In genomic region chr3:171439996-171440395, GRCh38 we compare ENCODE assay signal across 23 cellular contexts. TPM values are rescaled to one million over a fixed set of nuclear protein-coding genes. Genes with fewer than 3 reads are reported as not detected.
DNase-seq lines count a peak whose midpoint lies in the region; ATAC-seq and TF ChIP-seq lines count a peak whose summit lies in the region.
"Had no signal": no experiment of that assay in that cellular context is flagged by ENCODE, and none has a peak within 500 bp of the region (broad histone marks: within the 10 kb centered on the region; RNA-seq: fewer than 3 reads in every experiment).

No MANE protein-coding gene starts in this region.

- no peak overlapping the region for H3K18ac ChIP-seq in mesendoderm (ENCODE audit: low read length)

- H3K36me3 ChIP-seq in HEK293 (ENCODE audit: control insufficient read depth in 2 of 2, insufficient read depth in 1 of 2, low read length in 2 of 2): no peaks in the 10 kb centered on the region
- no peaks in the 10 kb centered on the region for H3K36me3 ChIP-seq in mesendoderm (ENCODE audit: control insufficient read depth, insufficient read depth, low read length)
- H3K36me3 ChIP-seq: MG63, SJSA1 had no signal

- H2BK5ac ChIP-seq in mesendoderm (ENCODE audit: low read length): no peak overlapping the region

- no peak overlapping the region for H4K8ac ChIP-seq in mesendoderm (ENCODE audit: low read depth, low read length)

- H3K27ac ChIP-seq in HEK293 (ENCODE audit: extremely low read depth, low read depth, low read length) (no peak overlapping the region), mesendoderm (ENCODE audit: low read depth, low read length) (no peak overlapping the region)
- H3K27ac ChIP-seq: C4-2B, SJSA1 had no signal

- H3K4me2 ChIP-seq in mesendoderm (ENCODE audit: low read length): no peak overlapping the region

- H2AK5ac ChIP-seq in mesendoderm (ENCODE audit: low read length): peak overlapping the region; percentile 8

- no peaks in the 10 kb centered on the region for H3K27me3 ChIP-seq in mesendoderm (ENCODE audit: insufficient read depth, low read length, poor library complexity)
- H3K27me3 ChIP-seq: MG63, SJSA1 had no signal

- CTCF ChIA-PET in HEK293 (lab: Yijun Ruan, JAX): interaction anchor here (0.6 kb wide), 1 partner anchor 298 kb away, joined by 4 read pairs; no protein-coding TSS in a partner anchor

- no peak overlapping the region for H4K5ac ChIP-seq in mesendoderm (ENCODE audit: low read length)

- H3K4me3 Mint-ChIP-seq in mesothelial cell of epicardium: no peak overlapping the region
- no peak overlapping the region for H3K4me3 Mint-ChIP-seq in stimulated activated memory B cell treated with anti-CD40 and anti-IgM and Interleukin-4, amounts not matched to agents 10 μg/mL and 1 μg/mL and 100 μg/mL, for 72 hours
- H3K4me3 Mint-ChIP-seq: B cell; CD8-positive, alpha-beta memory T cell had no signal

- H3K79me2 ChIP-seq in mesendoderm (ENCODE audit: control insufficient read depth, insufficient read depth, low read length): peaks cover 3% of the 10 kb centered on the region

- H3K27me3 Mint-ChIP-seq in mesothelial cell of epicardium (ENCODE audit: low read depth): no peaks in the 10 kb centered on the region
- no peaks in the 10 kb centered on the region for H3K27me3 Mint-ChIP-seq in stimulated activated memory B cell treated with anti-CD40 and anti-IgM and Interleukin-4, amounts not matched to agents 10 μg/mL and 1 μg/mL and 100 μg/mL, for 72 hours
- H3K27me3 Mint-ChIP-seq: B cell; CD8-positive, alpha-beta memory T cell had no signal

- no peak overlapping the region for H3K4ac ChIP-seq in mesendoderm (ENCODE audit: low read depth, low read length)

- H3K23ac ChIP-seq in mesendoderm (ENCODE audit: low read length): no peak overlapping the region

- no peak for TF ChIP-seq CTCF in HEK293 (tag by site-specific recombination; IDR thresholded peaks at IDR 0.05)
- TF ChIP-seq CTCF in mesothelial cell of epicardium (IDR thresholded peaks at IDR 0.05; ENCODE audit: unreplicated experiment): no peak

- DNase-seq in EH (ENCODE audit: low read depth): peak; percentile 14
- peak; percentile 70 for DNase-seq in amniotic epithelial cell (ENCODE audit: low read depth)
- no peak for DNase-seq in mesendoderm
- DNase-seq in mesothelial cell of epicardium (ENCODE audit: low spot score in 2 of 2, unreplicated experiment in 2 of 2): no peak
- DNase-seq: Calu3; CD8-positive, alpha-beta memory T cell; DMS79 treated with DMSO at 0.1 percent for 48 hours; Kasumi-1; MG63; NCI-H2029 treated with DMSO at 0.1 percent for 48 hours; NCI-H2227 treated with DMSO at 0.1 percent for 48 hours; NCI-H510A; NCI-H69; Right ventricle myocardium superior; RPMI8226 had no signal

- H3K9me3 Mint-ChIP-seq in mesothelial cell of epicardium: no peaks in the 10 kb centered on the region
- no peaks in the 10 kb centered on the region for H3K9me3 Mint-ChIP-seq in stimulated activated memory B cell treated with anti-CD40 and anti-IgM and Interleukin-4, amounts not matched to agents 10 μg/mL and 1 μg/mL and 100 μg/mL, for 72 hours
- H3K9me3 Mint-ChIP-seq: CD8-positive, alpha-beta memory T cell had no signal

- no peak for ATAC-seq in HG03095 (IDR thresholded peaks at IDR 0.05; ENCODE audit: unreplicated experiment)
- ATAC-seq in stimulated activated memory B cell treated with anti-CD40 and anti-IgM and Interleukin-4, amounts not matched to agents 10 μg/mL and 1 μg/mL and 100 μg/mL, for 72 hours: no peak
- ATAC-seq: HepG2, K562 had no signal

- POLR2A ChIA-PET in HEK293 (lab: Yijun Ruan, JAX): no interaction called here

- no peak overlapping the region for H2BK120ac ChIP-seq in mesendoderm (ENCODE audit: low read depth, low read length)

- WGBS in mesendoderm (ENCODE audit: extremely low coverage, insufficient coverage, low lambda C conversion rate): no CpG with 5 or more reads among the region's 2 CpGs

- no peak overlapping the region for H3K27ac Mint-ChIP-seq in mesothelial cell of epicardium
- no peak overlapping the region for H3K27ac Mint-ChIP-seq in stimulated activated memory B cell treated with anti-CD40 and anti-IgM and Interleukin-4, amounts not matched to agents 10 μg/mL and 1 μg/mL and 100 μg/mL, for 72 hours
- H3K27ac Mint-ChIP-seq: B cell; CD8-positive, alpha-beta memory T cell had no signal

- H3K4me1 ChIP-seq in HEK293 (ENCODE audit: control insufficient read depth, insufficient read depth, low read length) (peaks cover 3% of the 10 kb centered on the region; the same call in 1 of the 2 replicates), mesendoderm (ENCODE audit: control insufficient read depth, low read depth, low read length) (peaks cover 6% of the 10 kb centered on the region)
- H3K4me1 ChIP-seq: SJSA1 had no signal

- H3K4me1 Mint-ChIP-seq in mesothelial cell of epicardium: peaks cover 2% of the 10 kb centered on the region
- H3K4me1 Mint-ChIP-seq in stimulated activated memory B cell treated with anti-CD40 and anti-IgM and Interleukin-4, amounts not matched to agents 10 μg/mL and 1 μg/mL and 100 μg/mL, for 72 hours: no peaks in the 10 kb centered on the region
- H3K4me1 Mint-ChIP-seq: B cell had no signal

- no peak overlapping the region for H3K9ac ChIP-seq in mesendoderm (ENCODE audit: low read length)

- no peak overlapping the region for H3K56ac ChIP-seq in mesendoderm (ENCODE audit: low read length)

- no peak overlapping the region for H3K4me3 ChIP-seq in HEK293 (ENCODE audit: low read depth, low read length)
- H3K4me3 ChIP-seq in mesendoderm (ENCODE audit: low read length): no peak overlapping the region
- H3K4me3 ChIP-seq: K562, MG63, SJSA1 had no signal

- H3K79me1 ChIP-seq in mesendoderm (ENCODE audit: low read length): no peaks in the 10 kb centered on the region

- H3K36me3 Mint-ChIP-seq in mesothelial cell of epicardium: no peaks in the 10 kb centered on the region
- H3K36me3 Mint-ChIP-seq in stimulated activated memory B cell treated with anti-CD40 and anti-IgM and Interleukin-4, amounts not matched to agents 10 μg/mL and 1 μg/mL and 100 μg/mL, for 72 hours: no peaks in the 10 kb centered on the region

- no peaks in the 10 kb centered on the region for H3K9me3 ChIP-seq in HEK293 (ENCODE audit: control insufficient read depth, insufficient read depth, low read depth, low read length)
- H3K9me3 ChIP-seq: MG63, SJSA1 had no signal

- no peak overlapping the region for H2BK15ac ChIP-seq in mesendoderm (replicated peaks; ENCODE audit: low read depth)

TF ChIP-seq in HEK293, 187 proteins besides CTCF, POLR2A, EP300 and RAD21:
- TF ChIP-seq ZNF548 (tag by site-specific recombination; IDR thresholded peaks at IDR 0.05) (no peak), SALL2 (tag by site-specific recombination; IDR thresholded peaks at IDR 0.05; ENCODE audit: borderline replicate concordance) (no peak), ZBTB11 (tag by site-specific recombination; conservative IDR thresholded peaks at IDR 0.05; ENCODE audit: low read depth) (no peak), ZNF571 (tag by site-specific recombination; IDR thresholded peaks at IDR 0.05) (no peak), ZNF707 (tag by site-specific recombination; IDR thresholded peaks at IDR 0.05) (no peak), ZNF530 (tag by site-specific recombination; IDR thresholded peaks at IDR 0.05; ENCODE audit: low read depth) (peak; percentile 91), SCRT1 (tag by site-specific recombination; IDR thresholded peaks at IDR 0.05; ENCODE audit: borderline replicate concordance) (no peak), ZNF37A (tag by site-specific recombination; IDR thresholded peaks at IDR 0.05) (no peak)

RNA-seq across cellular contexts. Expression of gene TNIK, which starts 20.2 kb away (rescaled TPM):
- polyA plus RNA-seq in mesendoderm (2013, experiment 1 of 2): 32.3 TPM
- 33.3 TPM for polyA plus RNA-seq in mesendoderm (2013, experiment 2 of 2)
- total RNA-seq in mesothelial cell of epicardium: 7.3 to 9.3 TPM (median 8.8 TPM) in 3 replicates

Comparison
In these comparisons a context has a peak if more than half of its experiments do, and no peak if none do; other contexts are left out.
1. DNase-seq: peak in EH (single experiment) and amniotic epithelial cell (single experiment); none in mesendoderm (single experiment) and mesothelial cell of epicardium (0 of 2).